In genomic region chr1:6584126-6585080, GRCh38 we compare ENCODE assay signal across 1 cellular context.
TF ChIP-seq lines count a peak whose summit lies in the region.

No MANE protein-coding gene starts in this region.

TF ChIP-seq in H1, 55 proteins besides CTCF, POLR2A, EP300 and RAD21:
- TF ChIP-seq EZH2 (IDR thresholded peaks at IDR 0.05; ENCODE audit: low read depth, low read length, severe bottlenecking) (no peak), HDAC6 (IDR thresholded peaks at IDR 0.05; ENCODE audit: low read depth, low read length) (no peak), BACH1 (IDR thresholded peaks at IDR 0.05; ENCODE audit: low read length) (0 out of 2 replicates have a peak, but pooled peaks have one; percentile 33), PHF8 (conservative IDR thresholded peaks at IDR 0.05; ENCODE audit: low read depth, low read length) (no peak), TCF12 (IDR thresholded peaks at IDR 0.05; ENCODE audit: low read depth, low read length) (no peak), HDAC2 (IDR thresholded peaks at IDR 0.05; ENCODE audit: borderline replicate concordance in 1 of 2, low read depth in 2 of 2, low read length in 2 of 2) (no peak), ZNF274 (IDR thresholded peaks at IDR 0.05; ENCODE audit: borderline replicate concordance, extremely low read depth, low read length) (no peak), MAFK (IDR thresholded peaks at IDR 0.05; ENCODE audit: low read depth, low read length) (peak; percentile 91), SP1 (IDR thresholded peaks at IDR 0.05; ENCODE audit: low read depth, low read length) (no peak), SIX5 (IDR thresholded peaks at IDR 0.05; ENCODE audit: low read depth, low read length) (no peak)
TF ChIP-seq in H1: peak in this region for 2.
